15 cellular contexts compared by ENCODE assay signal in the genomic region with DNA sequence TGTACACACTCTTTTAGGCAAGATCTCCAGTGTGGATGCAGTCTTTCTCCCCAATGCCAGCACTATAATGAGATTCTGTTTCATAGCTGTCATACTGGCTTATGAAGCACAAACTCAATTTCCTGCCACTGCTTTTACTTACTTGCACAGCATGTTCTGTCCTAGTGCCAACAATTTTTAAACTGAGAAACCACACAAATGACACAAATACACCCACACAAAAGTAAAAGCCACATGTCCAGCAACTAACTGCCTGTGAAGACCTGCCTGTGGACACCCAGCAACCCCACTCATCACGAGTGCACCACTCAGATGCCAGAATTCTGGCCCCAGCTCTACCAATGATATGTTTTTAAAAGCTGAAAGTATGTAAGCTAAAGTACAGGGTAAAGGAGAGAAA. TPM values are rescaled to one million over a fixed set of nuclear protein-coding genes. Genes with fewer than 3 reads are reported as not detected.
DNase-seq lines count a peak whose midpoint lies in the region; ATAC-seq and TF ChIP-seq lines count a peak whose summit lies in the region.
"Had no signal": no experiment of that assay in that cellular context is flagged by ENCODE, and none has a peak within 500 bp of the region (broad histone marks: within the 10 kb centered on the region; RNA-seq: fewer than 3 reads in every experiment).

No MANE protein-coding gene starts in this region.

- H3K36me3 ChIP-seq in GM23248 (ENCODE audit: low read depth) (peaks cover 6% of the 10 kb centered on the region; the same call in 1 of the 2 replicates), MM.1S (replicated peaks; ENCODE audit: insufficient read depth, low read length) (0 out of 2 replicates have a peak, but pooled peaks cover 6% of the 10 kb centered on the region)

- DNase-seq in AG08395 (ENCODE audit: low spot score) (peak; percentile 38), GM23248 (peak; percentile 81), astrocyte of the hippocampus (ENCODE audit: low read depth, low spot score) (peak; percentile 80), glomerular visceral epithelial cell (ENCODE audit: extremely low spot score) (peak; percentile 32), MM.1S (no peak), left colon (no peak), NCI-H510A (lab: John Stamatoyannopoulos, UW) (no peak)
- no peak for DNase-seq in stimulated activated CD8-positive, alpha-beta memory T cell treated with anti-CD3 and anti-CD28 coated beads, Interleukin-4, amount 100 ng/mL, for 48 hours
- DNase-seq: activated naive CD4-positive, alpha-beta T cell treated with anti-CD3 and anti-CD28 coated beads, Interleukin-2, amount 50 U/mL, for 16 hours; BE2C; NCI-H2171 treated with DMSO at 0.1 percent for 48 hours; nucleus accumbens; transverse colon had no signal

- no peaks in the 10 kb centered on the region for H3K9me3 ChIP-seq in GM23248 (ENCODE audit: low read depth)
- H3K9me3 ChIP-seq in MM.1S (replicated peaks; ENCODE audit: insufficient read depth, low read length) = no peaks in the 10 kb centered on the region
- H3K9me3 ChIP-seq: BE2C, transverse colon had no signal

- H3K9ac ChIP-seq in GM23248 (peak overlapping the region; percentile 41), MM.1S (ENCODE audit: low read length) (no peak overlapping the region)

- peaks cover 44% of the 10 kb centered on the region for H3K79me2 ChIP-seq in GM23248 (ENCODE audit: insufficient read depth)
- H3K79me2 ChIP-seq in MM.1S (ENCODE audit: low read length) = peaks cover 20% of the 10 kb centered on the region

- H3K4me1 ChIP-seq in GM23248 (ENCODE audit: insufficient read depth) (peaks cover 61% of the 10 kb centered on the region), MM.1S (ENCODE audit: low read length) (no peaks in the 10 kb centered on the region)
- H3K4me1 ChIP-seq: BE2C, transverse colon had no signal

- H3K9me2 ChIP-seq in GM23248 (ENCODE audit: insufficient read depth) = no peaks in the 10 kb centered on the region
- no peaks in the 10 kb centered on the region for H3K9me2 ChIP-seq in MM.1S (replicated peaks; ENCODE audit: insufficient read depth, low read length)

- no peak for TF ChIP-seq CTCF in MM.1S (IDR thresholded peaks at IDR 0.05; ENCODE audit: low read length)

- H2AFZ ChIP-seq in GM23248 (no peak overlapping the region), MM.1S (ENCODE audit: low read length) (no peak overlapping the region)

- intact Hi-C loops in left colon (cut with DNase I, micrococcal nuclease) = no loop called here

- no peak overlapping the region for H3K4me3 ChIP-seq in GM23248
- no peak overlapping the region for H3K4me3 ChIP-seq in MM.1S (ENCODE audit: low read length)
- H3K4me3 ChIP-seq: transverse colon had no signal

- H3F3A ChIP-seq in GM23248 (ENCODE audit: insufficient read depth) = peaks cover 68% of the 10 kb centered on the region
- no peaks in the 10 kb centered on the region for H3F3A ChIP-seq in MM.1S (ENCODE audit: insufficient read depth, low read length)

- no peaks in the 10 kb centered on the region for H4K20me1 ChIP-seq in GM23248 (ENCODE audit: insufficient read depth)
- H4K20me1 ChIP-seq in MM.1S (ENCODE audit: insufficient read depth, low read length) = no peaks in the 10 kb centered on the region; the same call in 1 of the 2 replicates

- in situ Hi-C loops in GM23248 (cut with MboI) = no loop called here

- peak overlapping the region; percentile 85 for H3K27ac ChIP-seq in GM23248
- no peak overlapping the region for H3K27ac ChIP-seq in MM.1S (ENCODE audit: low read length)
- H3K27ac ChIP-seq: transverse colon had no signal

- WGBS in GM23248 (ENCODE audit: low coverage in 1 of 2, low lambda C conversion rate in 2 of 2, missing lambda C conversion rate in 2 of 2), 2 experiments = 12% methylated on average over 1 of the region's 1 CpG

- H3K27me3 ChIP-seq in GM23248 (replicated peaks; ENCODE audit: insufficient read depth) (no peaks in the 10 kb centered on the region), MM.1S (replicated peaks; ENCODE audit: insufficient read depth, low read length) (no peaks in the 10 kb centered on the region)
- H3K27me3 ChIP-seq: BE2C, transverse colon had no signal

- ATAC-seq in left colon = no peak
- ATAC-seq: activated CD4-positive, CD25-positive, alpha-beta regulatory T cell treated with anti-CD3 and anti-CD28 coated beads, Interleukin-2, amount 50 U/mL, for 24 hours; HepG2 had no signal

- peak overlapping the region; percentile 39 for H3K4me2 ChIP-seq in GM23248 (ENCODE audit: unreplicated experiment)
- H3K4me2 ChIP-seq in MM.1S (ENCODE audit: low read depth, low read length) = no peak overlapping the region

RNA-seq across cellular contexts. Expression of gene RNU4ATAC, which starts 29.6 kb away (rescaled TPM):
- not detected in 2 replicates for total RNA-seq in GM23248 (2014; rRNA removed; shearing (Covaris generic))
- polyA plus RNA-seq in GM23248 (2016; fragmentation: Nextera tagmentation; extraction: Ambion mirVana) = 6.2 TPM in 1 of 2 replicates, not detected in the other
- not detected for total RNA-seq in left colon
- polyA plus RNA-seq: HepG2 had no signal

Comparison
In these comparisons a context has a peak if more than half of its experiments do, and no peak if none do; other contexts are left out.
1. DNase-seq: peak in AG08395 (single experiment), GM23248 (single experiment), astrocyte of the hippocampus (single experiment) and glomerular visceral epithelial cell (single experiment); none in MM.1S (single experiment), left colon (0 of 2), NCI-H510A (single experiment) and stimulated activated CD8-positive, alpha-beta memory T cell treated with anti-CD3 and anti-CD28 coated beads, Interleukin-4, amount 100 ng/mL, for 48 hours (single experiment).